Comparison of ENCODE assay signal across 9 cellular contexts in the genomic region with DNA sequence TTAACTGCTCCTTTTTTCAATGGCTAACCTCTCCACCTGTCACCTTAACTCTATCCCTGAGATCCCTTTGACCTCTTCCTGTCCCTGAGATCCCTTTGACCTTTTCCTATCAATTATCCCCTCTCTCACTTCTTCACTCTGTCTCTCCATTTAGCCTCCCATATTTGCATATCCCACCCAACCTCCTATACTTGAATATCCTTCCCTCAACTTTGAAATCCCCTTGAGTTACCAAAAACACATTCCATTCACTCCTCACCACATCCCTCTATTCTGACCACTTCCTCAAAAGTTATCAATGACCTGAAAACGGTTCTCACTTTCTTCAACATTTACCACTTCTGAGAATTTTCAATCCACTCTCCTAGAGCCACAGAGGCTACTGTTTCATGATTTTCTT. TPM values are rescaled to one million over a fixed set of nuclear protein-coding genes. Genes with fewer than 3 reads are reported as not detected.
DNase-seq lines count a peak whose midpoint lies in the region; ATAC-seq, FAIRE-seq and TF ChIP-seq lines count a peak whose summit lies in the region.
"Had no signal": no experiment of that assay in that cellular context is flagged by ENCODE, and none has a peak within 500 bp of the region (broad histone marks: within the 10 kb centered on the region; RNA-seq: fewer than 3 reads in every experiment).

No MANE protein-coding gene starts in this region.

- H3K9me1 ChIP-seq in K562 (ENCODE audit: control insufficient read depth, insufficient read depth, low read length): no peaks in the 10 kb centered on the region

- POLR2A ChIA-PET in OCI-LY7 (lab: Charles Lee) (no interaction called here), K562 (lab: Yijun Ruan, JAX) (interaction anchor here (0.6 kb wide), 1 partner anchor 155 kb away, joined by 3 read pairs; no protein-coding TSS in a partner anchor)

- TF ChIP-seq CTCF in OCI-LY7 (conservative IDR thresholded peaks at IDR 0.05; ENCODE audit: low read length) (no peak), K562 (IDR thresholded peaks at IDR 0.05 in 2 of 3, conservative IDR thresholded peaks at IDR 0.05 in 1 of 3; ENCODE audit: insufficient read depth in 2 of 3, low read depth in 1 of 3, low read length in 3 of 3) (no peak), suprapubic skin (IDR thresholded peaks at IDR 0.05) (no peak)

- peaks cover 69% of the 10 kb centered on the region for H4K20me1 ChIP-seq in OCI-LY7 (ENCODE audit: insufficient read depth, low read length)
- H4K20me1 ChIP-seq in K562 (replicated peaks; ENCODE audit: control insufficient read depth, insufficient read depth, low read length): peaks cover 15% of the 10 kb centered on the region

- H3K4me3 ChIP-seq in OCI-LY7 (ENCODE audit: low read depth, low read length, poor library complexity, severe bottlenecking): peak overlapping the region; percentile 89
- H3K4me3 ChIP-seq in K562: no peak overlapping the region
- peak overlapping the region; percentile 77 for H3K4me3 ChIP-seq in suprapubic skin
- H3K4me3 ChIP-seq: lung had no signal

- intact Hi-C loops in activated naive CD4-positive, alpha-beta T cell treated with anti-CD3 and anti-CD28 coated beads for 36 hours (cut with micrococcal nuclease): loop anchor here (2.0 to 10.0 kb wide), 2 partner anchors 13 to 1999 kb away; no protein-coding TSS in a partner anchor
- intact Hi-C loops in OCI-LY7 (cut with micrococcal nuclease; ENCODE audit: unreplicated experiment): loop anchor here (2.0 kb wide), 1 partner anchor 17 kb away; no protein-coding TSS in a partner anchor
- intact Hi-C loops in K562 (cut with micrococcal nuclease): no loop called here

- WGBS in K562 (ENCODE audit: insufficient coverage, low coverage, missing lambda C conversion rate): 0% methylated on average over 1 of the region's 1 CpG
- 46% methylated on average over 1 of the region's 1 CpG for WGBS in suprapubic skin

- H3K36me3 Mint-ChIP-seq in activated naive CD4-positive, alpha-beta T cell treated with anti-CD3 and anti-CD28 coated beads for 36 hours (ENCODE audit: low read depth): peaks cover 13% of the 10 kb centered on the region

- peaks cover 58% of the 10 kb centered on the region for H3K4me1 ChIP-seq in OCI-LY7 (ENCODE audit: insufficient read depth, low read length, poor library complexity, severe bottlenecking)
- H3K4me1 ChIP-seq in K562 (replicated peaks in 1 of 2; ENCODE audit: control insufficient read depth in 2 of 2, insufficient read depth in 2 of 2, low read length in 2 of 2): peaks cover 8 to 9% of the 10 kb centered on the region in 2 experiments; a peak in 3 of 5 replicates
- peaks cover 66% of the 10 kb centered on the region for H3K4me1 ChIP-seq in suprapubic skin

- H3K9me3 Mint-ChIP-seq in activated naive CD4-positive, alpha-beta T cell treated with anti-CD3 and anti-CD28 coated beads for 36 hours: no peaks in the 10 kb centered on the region

- H3K9ac ChIP-seq in K562 (ENCODE audit: insufficient read depth in 1 of 2, low read depth in 2 of 2, low read length in 2 of 2): no peak overlapping the region

- H3K79me2 ChIP-seq in OCI-LY7 (ENCODE audit: insufficient read depth, low read depth, low read length) (peaks cover 89% of the 10 kb centered on the region), K562 (ENCODE audit: control insufficient read depth, insufficient read depth, low read length) (peaks cover 76% of the 10 kb centered on the region)

- FAIRE-seq in K562 (lab: Jason Lieb, UNC): no peak

- H3K4me3 Mint-ChIP-seq in activated naive CD4-positive, alpha-beta T cell treated with anti-CD3 and anti-CD28 coated beads for 36 hours: peak overlapping the region; percentile 92

- peak overlapping the region; percentile 95 for H3K27ac Mint-ChIP-seq in activated naive CD4-positive, alpha-beta T cell treated with anti-CD3 and anti-CD28 coated beads for 36 hours

- H3K9me2 ChIP-seq in OCI-LY7 (ENCODE audit: insufficient read depth, low read length): no peaks in the 10 kb centered on the region

- H3K36me3 ChIP-seq in OCI-LY7 (ENCODE audit: insufficient read depth, low read length): no peaks in the 10 kb centered on the region
- H3K36me3 ChIP-seq in K562 (ENCODE audit: control insufficient read depth, insufficient read depth, low read length): no peaks in the 10 kb centered on the region
- H3K36me3 ChIP-seq in suprapubic skin: no peaks in the 10 kb centered on the region

- in situ Hi-C loops in K562 (cut with MboI): no loop called here

- H3K27me3 ChIP-seq in K562 (ENCODE audit: control insufficient read depth in 2 of 2, insufficient read depth in 2 of 2, low read length in 2 of 2) (no peaks in the 10 kb centered on the region), suprapubic skin (no peaks in the 10 kb centered on the region)

- no peaks in the 10 kb centered on the region for H3K9me3 ChIP-seq in OCI-LY7 (ENCODE audit: low read length)
- H3K9me3 ChIP-seq in K562 (replicated peaks; ENCODE audit: control insufficient read depth, insufficient read depth, low read depth, low read length): no peaks in the 10 kb centered on the region
- H3K9me3 ChIP-seq in suprapubic skin: no peaks in the 10 kb centered on the region

- H3K4me1 Mint-ChIP-seq in activated naive CD4-positive, alpha-beta T cell treated with anti-CD3 and anti-CD28 coated beads for 36 hours (ENCODE audit: low read depth): peaks cover 76% of the 10 kb centered on the region

- TF ChIP-seq EP300 in K562 (IDR thresholded peaks at IDR 0.05; ENCODE audit: low read length) (no peak), suprapubic skin (IDR thresholded peaks at IDR 0.05) (no peak)

- H3K27ac ChIP-seq in OCI-LY7 (ENCODE audit: low read depth, low read length, poor library complexity, severe bottlenecking) (no peak overlapping the region), K562 (ENCODE audit: extremely low read depth, low read depth, low read length) (no peak overlapping the region), suprapubic skin (no peak overlapping the region)

- H2AFZ ChIP-seq in OCI-LY7 (ENCODE audit: low read length) (no peak overlapping the region), K562 (ENCODE audit: low read depth, low read length) (no peak overlapping the region)

- ATAC-seq in K562: no peak
- ATAC-seq in HG02970 (IDR thresholded peaks at IDR 0.05; ENCODE audit: low FRiP score, unreplicated experiment): no peak
- ATAC-seq in GM18511 (IDR thresholded peaks at IDR 0.05; ENCODE audit: unreplicated experiment): no peak

- BruUV-seq in OCI-LY7 (replicated peaks; lab: Mats Ljungman, UMichigan): no TSS peak
- no TSS peak for BruUV-seq in K562 (replicated peaks; lab: Mats Ljungman, UMichigan)

- peak overlapping the region; percentile 91 for H3K4me2 ChIP-seq in OCI-LY7 (ENCODE audit: low read length)
- H3K4me2 ChIP-seq in K562 (ENCODE audit: insufficient read depth, low read length): no peak overlapping the region

- TF ChIP-seq POLR2A in K562 (conservative IDR thresholded peaks at IDR 0.05) (no peak), suprapubic skin (IDR thresholded peaks at IDR 0.05) (no peak)

- no peaks in the 10 kb centered on the region for H3K27me3 Mint-ChIP-seq in activated naive CD4-positive, alpha-beta T cell treated with anti-CD3 and anti-CD28 coated beads for 36 hours (ENCODE audit: low read depth)

- CTCF ChIA-PET in activated naive CD4-positive, alpha-beta T cell treated with anti-CD3 and anti-CD28 coated beads for 36 hours (lab: Charles Lee): no interaction called here
- CTCF ChIA-PET in OCI-LY7 (lab: Charles Lee; ENCODE audit: unreplicated experiment): no interaction called here
- CTCF ChIA-PET in K562 (lab: Yijun Ruan, JAX; ENCODE audit: low intra/inter-chr PET ratio): no interaction called here

- no peak for DNase-seq in activated naive CD4-positive, alpha-beta T cell treated with anti-CD3 and anti-CD28 coated beads for 36 hours
- no peak for DNase-seq in activated naive CD4-positive, alpha-beta T cell (lab: John Stamatoyannopoulos, UW)
- DNase-seq in OCI-LY7 (ENCODE audit: low spot score) (no peak), K562 (ENCODE audit: extremely low read depth in 1 of 4, low spot score in 3 of 4) (no peak), suprapubic skin (ENCODE audit: low spot score in 2 of 2) (no peak), NCI-H524 (lab: John Stamatoyannopoulos, UW) (no peak)

- no peak for TF ChIP-seq RAD21 in K562 (CRISPR knock-in tag; conservative IDR thresholded peaks at IDR 0.05 in 1 of 2, IDR thresholded peaks at IDR 0.05 in 1 of 2)

TF ChIP-seq in K562, 482 proteins besides CTCF, POLR2A, EP300 and RAD21 (continues in another document):
- TF ChIP-seq SMAD4 (CRISPR knock-in tag; conservative IDR thresholded peaks at IDR 0.05): no peak
- TF ChIP-seq JUN (IDR thresholded peaks at IDR 0.05; ENCODE audit: borderline replicate concordance, low read depth, low read length): no peak
- TF ChIP-seq JUN (CRISPR knock-in tag; IDR thresholded peaks at IDR 0.05; ENCODE audit: borderline replicate concordance): no peak
- TF ChIP-seq ILK (tag; IDR thresholded peaks at IDR 0.05; ENCODE audit: borderline replicate concordance, low read depth): no peak
- no peak for TF ChIP-seq HNRNPLL (IDR thresholded peaks at IDR 0.05; ENCODE audit: low read depth, low read length, poor library complexity, severe bottlenecking)
- TF ChIP-seq CC2D1A (IDR thresholded peaks at IDR 0.05): no peak
- no peak for TF ChIP-seq RFX7 (CRISPR knock-in tag; IDR thresholded peaks at IDR 0.05)
- TF ChIP-seq ZFP30 (CRISPR knock-in tag; IDR thresholded peaks at IDR 0.05; ENCODE audit: borderline replicate concordance): no peak

RNA-seq across cellular contexts. Expression of gene MYCBP2, which starts 3.0 kb away (rescaled TPM):
- 10 to 100 TPM; 60.6 to 70.4 TPM for total RNA-seq in activated naive CD4-positive, alpha-beta T cell treated with anti-CD3 and anti-CD28 coated beads for 36 hours
- 121 and 148 TPM in 2 replicates for total RNA-seq in OCI-LY7 (2014; rRNA removed; shearing (Covaris generic))
- total RNA-seq in OCI-LY7 (2022): 120 and 125 TPM in 2 replicates
- total RNA-seq in K562 (2011; cell fraction: chromatin; rRNA removed; ENCODE audit: low replicate concordance): 20.5 and 73.8 TPM in 2 replicates
- total RNA-seq in K562 (2011; cell fraction: nucleolus; rRNA removed): 10.3 and 18.8 TPM in 2 replicates
- 29.0 and 42.3 TPM in 2 replicates for total RNA-seq in K562 (2011; cell fraction: nucleoplasm; rRNA removed)
- 36.8 and 47.2 TPM in 2 replicates for total RNA-seq in K562 (2014; rRNA removed)
- 28.9 and 30.3 TPM in 2 replicates for total RNA-seq in K562 (2014; rRNA removed; fragmentation: Illumina TruSeq; extraction: Trizol)
- 39.4 and 41.9 TPM in 2 replicates for total RNA-seq in K562 (2015; rRNA removed; fragmentation: Illumina TruSeq; extraction: Trizol)
- total RNA-seq in K562 (2021): 30.0 and 42.4 TPM in 2 replicates
- polyA plus RNA-seq in K562 (2011; rRNA removed): 12.5 and 18.3 TPM in 2 replicates
- polyA plus RNA-seq in K562 (2011; cell fraction: cytosol; rRNA removed): 9.1 and 13.0 TPM in 2 replicates
- polyA plus RNA-seq in K562 (2011; cell fraction: nucleus; rRNA removed): 22.2 and 23.7 TPM in 2 replicates
- 17.5 and 23.7 TPM in 2 replicates for polyA plus RNA-seq in K562 (2012)
- 27.9 and 34.0 TPM in 2 replicates for polyA plus RNA-seq in K562 (2014; fragmentation: Illumina TruSeq; extraction: Trizol)
- 10 to 100 TPM; 13.2 to 16.3 TPM for polyA plus RNA-seq in K562 (2014; fragmentation: Nextera tagmentation; extraction: Ambion mirVana)
- 22.3 and 22.5 TPM in 2 replicates for polyA plus RNA-seq in K562 (2014; rRNA removed)
- 78.3 and 91.4 TPM in 2 replicates for polyA minus RNA-seq in K562 (2011; rRNA and poly(A)+ RNA removed)
- polyA minus RNA-seq in K562 (2011; cell fraction: cytosol; rRNA and poly(A)+ RNA removed): 36.1 and 37.0 TPM in 2 replicates
- 56.1 and 77.4 TPM in 2 replicates for polyA minus RNA-seq in K562 (2011; cell fraction: nucleus; rRNA and poly(A)+ RNA removed)
- 100 to 1,000 TPM; 182 to 245 (median 207) TPM for total RNA-seq in suprapubic skin
